8 cellular contexts compared by ENCODE assay signal in the genomic region with DNA sequence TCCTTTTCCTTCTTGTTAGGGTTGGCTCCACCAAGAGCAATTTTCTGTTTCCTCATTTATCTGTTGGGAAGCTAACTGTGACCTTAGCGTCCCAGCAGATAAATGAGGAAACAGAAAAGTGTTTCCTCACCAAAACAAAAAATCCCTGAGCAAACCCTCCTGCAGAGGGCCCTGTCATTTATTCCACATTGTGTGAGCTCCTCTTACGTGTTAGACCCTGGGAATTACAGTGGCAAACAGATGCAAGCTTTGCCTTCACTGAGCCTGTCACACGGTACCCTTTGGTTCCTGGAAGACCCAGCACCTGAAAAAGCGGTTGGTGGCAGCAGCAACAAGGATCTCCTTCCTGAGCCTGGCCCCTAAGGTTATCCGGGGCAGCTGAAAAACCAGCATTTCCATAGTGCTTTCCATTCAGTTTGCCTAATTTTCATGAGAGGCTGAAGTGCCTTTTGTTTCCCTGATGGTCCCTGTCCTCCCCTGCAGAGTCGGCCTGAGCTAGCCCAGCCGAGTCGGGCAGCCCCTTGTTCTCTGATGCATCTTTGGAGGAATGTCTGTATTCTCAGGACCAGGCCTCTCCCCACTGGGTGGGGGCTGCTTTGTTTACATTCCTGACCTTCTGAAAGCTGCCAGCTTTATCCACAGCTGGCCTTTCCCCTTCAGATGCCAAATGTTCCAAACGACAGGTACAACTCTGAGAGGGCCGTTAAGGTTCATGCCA. TPM values are rescaled to one million over a fixed set of nuclear protein-coding genes. Genes with fewer than 3 reads are reported as not detected.
DNase-seq lines count a peak whose midpoint lies in the region; ATAC-seq and TF ChIP-seq lines count a peak whose summit lies in the region.

No MANE protein-coding gene starts in this region.

- no peak for TF ChIP-seq CTCF in testis (IDR thresholded peaks at IDR 0.05)

- H3K4me1 ChIP-seq in testis, result peaks cover 77% of the 10 kb centered on the region

- H3K27ac Mint-ChIP-seq in activated naive CD4-positive, alpha-beta T cell treated with anti-CD3 and anti-CD28 coated beads for 36 hours, result peak overlapping the region; percentile 56
- peak overlapping the region; percentile 79 for H3K27ac Mint-ChIP-seq in activated T-helper 2 cell treated with anti-CD3 and anti-CD28 coated beads, Interferon-gamma antibody, Interleukin-2, Interleukin-4, amounts not matched to agents 10 μg/mL and 5 μg/mL and 100 μg/mL, durations not matched to agents 14 hours and 24 hours and 36 hours
- H3K27ac Mint-ChIP-seq in effector memory CD8-positive, alpha-beta T cell, result peak overlapping the region in 1 of 2 donors; percentile 70

- H3K27ac ChIP-seq in layer of hippocampus (ENCODE audit: low read depth, low read length) (peak overlapping the region; percentile 96), testis (peak overlapping the region; percentile 52 to 82)

- intact Hi-C loops in activated naive CD4-positive, alpha-beta T cell treated with anti-CD3 and anti-CD28 coated beads for 36 hours (cut with micrococcal nuclease), result loop anchor here (10.0 kb wide), 1 partner anchor 1031 kb away; no protein-coding TSS in a partner anchor
- intact Hi-C loops in activated T-helper 2 cell treated with anti-CD3 and anti-CD28 coated beads, Interferon-gamma antibody, Interleukin-2, Interleukin-4, amounts not matched to agents 10 μg/mL and 5 μg/mL and 100 μg/mL, durations not matched to agents 14 hours and 24 hours and 36 hours (cut with micrococcal nuclease), result loop anchor here (10.0 kb wide), 2 partner anchors 459 to 951 kb away; a partner anchor contains a TSS
- intact Hi-C loops in testis (cut with DNase I; ENCODE audit: low total_unique reads), result no loop called here

- peak; percentile 9 for DNase-seq in activated naive CD4-positive, alpha-beta T cell treated with anti-CD3 and anti-CD28 coated beads for 36 hours
- DNase-seq in activated naive CD4-positive, alpha-beta T cell (lab: John Stamatoyannopoulos, UW), result no peak
- no peak for DNase-seq in activated T-helper 2 cell treated with anti-CD3 and anti-CD28 coated beads, Interferon-gamma antibody, Interleukin-2, Interleukin-4, amounts not matched to agents 10 μg/mL and 5 μg/mL and 100 μg/mL, durations not matched to agents 14 hours and 24 hours and 36 hours (ENCODE audit: low spot score)
- no peak for DNase-seq in testis
- no peak for DNase-seq in effector memory CD8-positive, alpha-beta T cell

- no peak overlapping the region for H3K4me3 ChIP-seq in testis

- 38% methylated on average over 9 to 10 of the region's 10 CpGs for WGBS in testis, 2 donors

- no peaks in the 10 kb centered on the region for H3K9me3 ChIP-seq in testis

- no peaks in the 10 kb centered on the region for H3K36me3 ChIP-seq in testis (ENCODE audit: low read depth, missing control alignments)

- no peaks in the 10 kb centered on the region for H3K27me3 ChIP-seq in layer of hippocampus (ENCODE audit: control insufficient read depth, insufficient read depth, low read length)
- no peaks in the 10 kb centered on the region for H3K27me3 ChIP-seq in testis

- no peak for ATAC-seq in HG02970 (IDR thresholded peaks at IDR 0.05; ENCODE audit: low FRiP score, unreplicated experiment)
- ATAC-seq in effector memory CD8-positive, alpha-beta T cell (replicated peaks), result no peak
- no peak for ATAC-seq in HG02884 (IDR thresholded peaks at IDR 0.05; ENCODE audit: unreplicated experiment)

- no peaks in the 10 kb centered on the region for H3K36me3 Mint-ChIP-seq in activated naive CD4-positive, alpha-beta T cell treated with anti-CD3 and anti-CD28 coated beads for 36 hours (ENCODE audit: low read depth)
- peaks cover 4% of the 10 kb centered on the region for H3K36me3 Mint-ChIP-seq in activated T-helper 2 cell treated with anti-CD3 and anti-CD28 coated beads, Interferon-gamma antibody, Interleukin-2, Interleukin-4, amounts not matched to agents 10 μg/mL and 5 μg/mL and 100 μg/mL, durations not matched to agents 14 hours and 24 hours and 36 hours (ENCODE audit: low read depth)
- H3K36me3 Mint-ChIP-seq in effector memory CD8-positive, alpha-beta T cell (ENCODE audit: insufficient read depth), result peaks cover 10% of the 10 kb centered on the region

- no peaks in the 10 kb centered on the region for H3K27me3 Mint-ChIP-seq in activated naive CD4-positive, alpha-beta T cell treated with anti-CD3 and anti-CD28 coated beads for 36 hours (ENCODE audit: low read depth)
- H3K27me3 Mint-ChIP-seq in activated T-helper 2 cell treated with anti-CD3 and anti-CD28 coated beads, Interferon-gamma antibody, Interleukin-2, Interleukin-4, amounts not matched to agents 10 μg/mL and 5 μg/mL and 100 μg/mL, durations not matched to agents 14 hours and 24 hours and 36 hours (ENCODE audit: low read depth), result no peaks in the 10 kb centered on the region
- H3K27me3 Mint-ChIP-seq in effector memory CD8-positive, alpha-beta T cell, result no peaks in the 10 kb centered on the region

- no peaks in the 10 kb centered on the region for H3K9me3 Mint-ChIP-seq in activated naive CD4-positive, alpha-beta T cell treated with anti-CD3 and anti-CD28 coated beads for 36 hours
- no peaks in the 10 kb centered on the region for H3K9me3 Mint-ChIP-seq in activated T-helper 2 cell treated with anti-CD3 and anti-CD28 coated beads, Interferon-gamma antibody, Interleukin-2, Interleukin-4, amounts not matched to agents 10 μg/mL and 5 μg/mL and 100 μg/mL, durations not matched to agents 14 hours and 24 hours and 36 hours
- H3K9me3 Mint-ChIP-seq in effector memory CD8-positive, alpha-beta T cell, result no peaks in the 10 kb centered on the region

- CTCF ChIA-PET in activated naive CD4-positive, alpha-beta T cell treated with anti-CD3 and anti-CD28 coated beads for 36 hours (lab: Charles Lee), result interaction anchor here (0.6 to 2.9 kb wide), 7 partner anchors 8 to 75 kb away, joined by 3 to 16 read pairs (median 6); no protein-coding TSS in a partner anchor

- H3K4me3 Mint-ChIP-seq in activated naive CD4-positive, alpha-beta T cell treated with anti-CD3 and anti-CD28 coated beads for 36 hours, result no peak overlapping the region
- no peak overlapping the region for H3K4me3 Mint-ChIP-seq in activated T-helper 2 cell treated with anti-CD3 and anti-CD28 coated beads, Interferon-gamma antibody, Interleukin-2, Interleukin-4, amounts not matched to agents 10 μg/mL and 5 μg/mL and 100 μg/mL, durations not matched to agents 14 hours and 24 hours and 36 hours (ENCODE audit: low read depth)
- peak overlapping the region in 1 of 2 donors; percentile 17 for H3K4me3 Mint-ChIP-seq in effector memory CD8-positive, alpha-beta T cell

- TF ChIP-seq POLR2A in testis (IDR thresholded peaks at IDR 0.05), result no peak

- peaks cover 78% of the 10 kb centered on the region for H3K4me1 Mint-ChIP-seq in activated naive CD4-positive, alpha-beta T cell treated with anti-CD3 and anti-CD28 coated beads for 36 hours (ENCODE audit: low read depth)
- H3K4me1 Mint-ChIP-seq in activated T-helper 2 cell treated with anti-CD3 and anti-CD28 coated beads, Interferon-gamma antibody, Interleukin-2, Interleukin-4, amounts not matched to agents 10 μg/mL and 5 μg/mL and 100 μg/mL, durations not matched to agents 14 hours and 24 hours and 36 hours (ENCODE audit: low read depth), result peaks cover 57% of the 10 kb centered on the region
- H3K4me1 Mint-ChIP-seq in effector memory CD8-positive, alpha-beta T cell (ENCODE audit: low read depth in 2 of 2), result peaks cover 39 to 45% of the 10 kb centered on the region in 2 donors

RNA-seq across cellular contexts. Expression of a gene that starts 34.7 kb away (rescaled TPM):
- 1 to 10 TPM; 4.3 to 4.4 TPM for total RNA-seq in activated naive CD4-positive, alpha-beta T cell treated with anti-CD3 and anti-CD28 coated beads for 36 hours
- 5.0 and 5.3 TPM in 2 replicates for total RNA-seq in activated T-helper 2 cell treated with anti-CD3 and anti-CD28 coated beads, Interferon-gamma antibody, Interleukin-2, Interleukin-4, amounts not matched to agents 10 μg/mL and 5 μg/mL and 100 μg/mL, durations not matched to agents 14 hours and 24 hours and 36 hours
- total RNA-seq in testis, result 10 to 100 TPM; 39.8 to 48.3 TPM
- 20.5 TPM for polyA plus RNA-seq in testis (ENCODE audit: insufficient read depth, low read depth, low replicate concordance)
